Comparison of ENCODE assay signal across 1 cellular context in the genomic region with DNA sequence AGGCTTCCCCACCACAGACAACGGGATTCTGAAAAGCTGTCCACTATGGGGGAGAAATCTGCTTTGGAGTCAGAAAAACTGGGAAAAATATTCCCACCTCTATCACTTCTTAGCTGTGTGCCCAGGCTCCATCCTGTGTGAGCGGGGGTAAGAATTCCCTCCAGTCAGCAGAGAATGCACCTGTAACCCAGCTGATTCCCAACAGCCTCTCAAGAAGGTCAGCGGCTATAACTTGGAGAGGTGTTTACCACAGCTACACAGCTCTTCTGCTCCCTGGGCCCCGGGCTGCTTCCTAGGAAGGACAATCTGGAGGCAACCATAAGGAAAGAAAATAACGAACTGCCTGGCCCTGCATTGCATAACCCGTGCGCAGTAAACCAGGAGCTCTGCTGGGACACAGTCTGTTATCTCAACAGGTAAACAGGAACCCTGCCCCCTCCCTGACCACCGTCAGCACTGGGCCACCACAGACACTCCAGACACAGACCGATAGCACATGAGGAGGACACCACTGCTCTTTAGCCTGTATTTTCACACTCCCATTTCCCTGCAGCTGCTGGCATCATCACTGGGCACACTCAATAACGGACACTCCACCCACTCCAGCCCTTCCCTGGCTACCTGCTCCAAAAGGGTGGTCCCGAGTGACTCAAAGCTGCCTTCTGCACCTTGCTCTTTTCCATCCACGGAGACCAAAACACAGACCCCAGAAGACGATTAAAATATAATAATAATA.
TF ChIP-seq lines count a peak whose summit lies in the region.

No MANE protein-coding gene starts in this region.

TF ChIP-seq in HepG2, 621 proteins besides CTCF, POLR2A, EP300 and RAD21 (continued from another document and continues in another):
- TF ChIP-seq, protein P1, sequence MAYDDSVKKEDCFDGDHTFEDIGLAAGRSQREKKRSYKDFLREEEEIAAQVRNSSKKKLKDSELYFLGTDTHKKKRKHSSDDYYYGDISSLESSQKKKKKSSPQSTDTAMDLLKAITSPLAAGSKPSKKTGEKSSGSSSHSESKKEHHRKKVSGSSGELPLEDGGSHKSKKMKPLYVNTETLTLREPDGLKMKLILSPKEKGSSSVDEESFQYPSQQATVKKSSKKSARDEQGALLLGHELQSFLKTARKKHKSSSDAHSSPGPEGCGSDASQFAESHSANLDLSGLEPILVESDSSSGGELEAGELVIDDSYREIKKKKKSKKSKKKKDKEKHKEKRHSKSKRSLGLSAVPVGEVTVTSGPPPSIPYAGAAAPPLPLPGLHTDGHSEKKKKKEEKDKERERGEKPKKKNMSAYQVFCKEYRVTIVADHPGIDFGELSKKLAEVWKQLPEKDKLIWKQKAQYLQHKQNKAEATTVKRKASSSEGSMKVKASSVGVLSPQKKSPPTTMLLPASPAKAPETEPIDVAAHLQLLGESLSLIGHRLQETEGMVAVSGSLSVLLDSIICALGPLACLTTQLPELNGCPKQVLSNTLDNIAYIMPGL (CRISPR knock-in tag; IDR thresholded peaks at IDR 0.05; ENCODE audit: borderline replicate concordance in 1 of 2, low read depth in 1 of 2) = peak; percentile 32 to 82; a peak in 3 of 4 replicates
- TF ChIP-seq, protein P2, sequence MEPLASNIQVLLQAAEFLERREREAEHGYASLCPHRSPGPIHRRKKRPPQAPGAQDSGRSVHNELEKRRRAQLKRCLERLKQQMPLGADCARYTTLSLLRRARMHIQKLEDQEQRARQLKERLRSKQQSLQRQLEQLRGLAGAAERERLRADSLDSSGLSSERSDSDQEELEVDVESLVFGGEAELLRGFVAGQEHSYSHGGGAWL (CRISPR knock-in tag; IDR thresholded peaks at IDR 0.05) = peak; percentile 47; the same call in 1 of the 2 replicates
- TF ChIP-seq SMAD9 (CRISPR knock-in tag; IDR thresholded peaks at IDR 0.05) (0 out of 2 replicates have a peak, but pooled peaks have one; percentile 25), PRMT3 (CRISPR knock-in tag; IDR thresholded peaks at IDR 0.05; ENCODE audit: borderline replicate concordance, low read depth) (no peak), KDM5B (CRISPR knock-in tag; IDR thresholded peaks at IDR 0.05; ENCODE audit: borderline replicate concordance) (peak; percentile 31; the same call in 1 of the 2 replicates), RARA (CRISPR knock-in tag; IDR thresholded peaks at IDR 0.05) (peak; percentile 95), GATA4 (IDR thresholded peaks at IDR 0.05; ENCODE audit: borderline replicate concordance, low read depth) (peak; percentile 86), ZNF883 (CRISPR knock-in tag; IDR thresholded peaks at IDR 0.05; ENCODE audit: not compliant biosample characterization) (no peak), HNRNPK (IDR thresholded peaks at IDR 0.05; ENCODE audit: low read depth, low read length, poor library complexity, severe bottlenecking) (no peak), SIN3A (IDR thresholded peaks at IDR 0.05; ENCODE audit: borderline replicate concordance, low read depth, low read length) (peak; percentile 88; the same call in 1 of the 2 replicates), NR2F1 (CRISPR knock-in tag; IDR thresholded peaks at IDR 0.05) (0 out of 4 replicates have a peak, but pooled peaks of 1 of the 2 experiments have one; percentile 51), ATM (IDR thresholded peaks at IDR 0.05; ENCODE audit: borderline replicate concordance) (no peak), NFE2L1 (CRISPR knock-in tag; IDR thresholded peaks at IDR 0.05; ENCODE audit: borderline replicate concordance) (no peak), RFXAP (CRISPR knock-in tag; IDR thresholded peaks at IDR 0.05; ENCODE audit: borderline replicate concordance) (0 out of 2 replicates have a peak, but pooled peaks have one; percentile 41), ELF3 (CRISPR knock-in tag; IDR thresholded peaks at IDR 0.05) (peak; percentile 95), KAT2B (IDR thresholded peaks at IDR 0.05; ENCODE audit: borderline replicate concordance, low read depth, low read length) (no peak), HNF4G (IDR thresholded peaks at IDR 0.05; ENCODE audit: borderline replicate concordance, low read depth, low read length) (peak; percentile 81; the same call in 1 of the 2 replicates), HNF4G (CRISPR knock-in tag; IDR thresholded peaks at IDR 0.05; ENCODE audit: borderline replicate concordance, low read depth) (peak; percentile 58; the same call in 1 of the 2 replicates), ZNF605 (CRISPR knock-in tag; IDR thresholded peaks at IDR 0.05) (peak; percentile 74; the same call in 1 of the 2 replicates), KLF16 (CRISPR knock-in tag; IDR thresholded peaks at IDR 0.05) (peak in 1 of 2 experiments; percentile 72; a peak in 1 of 4 replicates), HCFC1 (IDR thresholded peaks at IDR 0.05; ENCODE audit: low read depth, low read length) (no peak), SALL2 (CRISPR knock-in tag; IDR thresholded peaks at IDR 0.05) (0 out of 2 replicates have a peak, but pooled peaks have one; percentile 36), ZMYM3 (CRISPR knock-in tag; IDR thresholded peaks at IDR 0.05) (peak; percentile 67; the same call in 1 of the 2 replicates), RFXANK (CRISPR knock-in tag; IDR thresholded peaks at IDR 0.05) (no peak), GTF2F1 (IDR thresholded peaks at IDR 0.05; ENCODE audit: low read length) (no peak; the same call in 1 of the 2 replicates), MBD4 (IDR thresholded peaks at IDR 0.05; ENCODE audit: borderline replicate concordance, low read length) (no peak), ZNF782 (CRISPR knock-in tag; IDR thresholded peaks at IDR 0.05; ENCODE audit: borderline replicate concordance) (no peak), ZNF431 (CRISPR knock-in tag; IDR thresholded peaks at IDR 0.05; ENCODE audit: borderline replicate concordance, low read depth) (peak; percentile 67; the same call in 1 of the 2 replicates), TBL1XR1 (IDR thresholded peaks at IDR 0.05; ENCODE audit: borderline replicate concordance, low read length, partially characterized antibody) (peak; percentile 85), KAT8 (CRISPR knock-in tag; IDR thresholded peaks at IDR 0.05) (peak; percentile 76; the same call in 1 of the 2 replicates), ZSCAN12 (CRISPR knock-in tag; IDR thresholded peaks at IDR 0.05) (0 out of 2 replicates have a peak, but pooled peaks have one; percentile 52), BCL6 (CRISPR knock-in tag; IDR thresholded peaks at IDR 0.05) (peak; percentile 92), HOXA9 (CRISPR knock-in tag; IDR thresholded peaks at IDR 0.05; ENCODE audit: borderline replicate concordance) (no peak; the same call in 1 of the 2 replicates), SCMH1 (CRISPR knock-in tag; IDR thresholded peaks at IDR 0.05; ENCODE audit: borderline replicate concordance) (no peak), ZNF569 (CRISPR knock-in tag; IDR thresholded peaks at IDR 0.05; ENCODE audit: borderline replicate concordance) (no peak), BRD4 (CRISPR knock-in tag; IDR thresholded peaks at IDR 0.05) (0 out of 2 replicates have a peak, but pooled peaks have one; percentile 29), SIN3B (IDR thresholded peaks at IDR 0.05; ENCODE audit: low read length) (no peak), ZNF224 (CRISPR knock-in tag; IDR thresholded peaks at IDR 0.05) (0 out of 2 replicates have a peak, but pooled peaks have one; percentile 68), ZZZ3 (CRISPR knock-in tag; IDR thresholded peaks at IDR 0.05; ENCODE audit: borderline replicate concordance) (no peak), SRY (CRISPR knock-in tag; IDR thresholded peaks at IDR 0.05) (no peak; the same call in 1 of the 2 replicates), SAFB2 (CRISPR knock-in tag; IDR thresholded peaks at IDR 0.05; ENCODE audit: borderline replicate concordance, low read depth) (peak; percentile 83; the same call in 1 of the 2 replicates), ZNF33A (CRISPR knock-in tag; IDR thresholded peaks at IDR 0.05; ENCODE audit: borderline replicate concordance) (0 out of 2 replicates have a peak, but pooled peaks have one; percentile 77)
- TF ChIP-seq, protein P3, sequence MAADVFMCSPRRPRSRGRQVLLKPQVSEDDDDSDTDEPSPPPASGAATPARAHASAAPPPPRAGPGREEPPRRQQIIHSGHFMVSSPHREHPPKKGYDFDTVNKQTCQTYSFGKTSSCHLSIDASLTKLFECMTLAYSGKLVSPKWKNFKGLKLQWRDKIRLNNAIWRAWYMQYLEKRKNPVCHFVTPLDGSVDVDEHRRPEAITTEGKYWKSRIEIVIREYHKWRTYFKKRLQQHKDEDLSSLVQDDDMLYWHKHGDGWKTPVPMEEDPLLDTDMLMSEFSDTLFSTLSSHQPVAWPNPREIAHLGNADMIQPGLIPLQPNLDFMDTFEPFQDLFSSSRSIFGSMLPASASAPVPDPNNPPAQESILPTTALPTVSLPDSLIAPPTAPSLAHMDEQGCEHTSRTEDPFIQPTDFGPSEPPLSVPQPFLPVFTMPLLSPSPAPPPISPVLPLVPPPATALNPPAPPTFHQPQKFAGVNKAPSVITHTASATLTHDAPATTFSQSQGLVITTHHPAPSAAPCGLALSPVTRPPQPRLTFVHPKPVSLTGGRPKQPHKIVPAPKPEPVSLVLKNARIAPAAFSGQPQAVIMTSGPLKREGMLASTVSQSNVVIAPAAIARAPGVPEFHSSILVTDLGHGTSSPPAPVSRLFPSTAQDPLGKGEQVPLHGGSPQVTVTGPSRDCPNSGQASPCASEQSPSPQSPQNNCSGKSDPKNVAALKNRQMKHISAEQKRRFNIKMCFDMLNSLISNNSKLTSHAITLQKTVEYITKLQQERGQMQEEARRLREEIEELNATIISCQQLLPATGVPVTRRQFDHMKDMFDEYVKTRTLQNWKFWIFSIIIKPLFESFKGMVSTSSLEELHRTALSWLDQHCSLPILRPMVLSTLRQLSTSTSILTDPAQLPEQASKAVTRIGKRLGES (CRISPR knock-in tag; IDR thresholded peaks at IDR 0.05; ENCODE audit: borderline replicate concordance) = no peak
- TF ChIP-seq, protein P4, sequence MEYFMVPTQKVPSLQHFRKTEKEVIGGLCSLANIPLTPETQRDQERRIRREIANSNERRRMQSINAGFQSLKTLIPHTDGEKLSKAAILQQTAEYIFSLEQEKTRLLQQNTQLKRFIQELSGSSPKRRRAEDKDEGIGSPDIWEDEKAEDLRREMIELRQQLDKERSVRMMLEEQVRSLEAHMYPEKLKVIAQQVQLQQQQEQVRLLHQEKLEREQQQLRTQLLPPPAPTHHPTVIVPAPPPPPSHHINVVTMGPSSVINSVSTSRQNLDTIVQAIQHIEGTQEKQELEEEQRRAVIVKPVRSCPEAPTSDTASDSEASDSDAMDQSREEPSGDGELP (IDR thresholded peaks at IDR 0.05; ENCODE audit: borderline replicate concordance, low read depth) = peak; percentile 70
- TF ChIP-seq, protein P5, sequence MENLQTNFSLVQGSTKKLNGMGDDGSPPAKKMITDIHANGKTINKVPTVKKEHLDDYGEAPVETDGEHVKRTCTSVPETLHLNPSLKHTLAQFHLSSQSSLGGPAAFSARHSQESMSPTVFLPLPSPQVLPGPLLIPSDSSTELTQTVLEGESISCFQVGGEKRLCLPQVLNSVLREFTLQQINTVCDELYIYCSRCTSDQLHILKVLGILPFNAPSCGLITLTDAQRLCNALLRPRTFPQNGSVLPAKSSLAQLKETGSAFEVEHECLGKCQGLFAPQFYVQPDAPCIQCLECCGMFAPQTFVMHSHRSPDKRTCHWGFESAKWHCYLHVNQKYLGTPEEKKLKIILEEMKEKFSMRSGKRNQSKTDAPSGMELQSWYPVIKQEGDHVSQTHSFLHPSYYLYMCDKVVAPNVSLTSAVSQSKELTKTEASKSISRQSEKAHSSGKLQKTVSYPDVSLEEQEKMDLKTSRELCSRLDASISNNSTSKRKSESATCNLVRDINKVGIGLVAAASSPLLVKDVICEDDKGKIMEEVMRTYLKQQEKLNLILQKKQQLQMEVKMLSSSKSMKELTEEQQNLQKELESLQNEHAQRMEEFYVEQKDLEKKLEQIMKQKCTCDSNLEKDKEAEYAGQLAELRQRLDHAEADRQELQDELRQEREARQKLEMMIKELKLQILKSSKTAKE (CRISPR knock-in tag; IDR thresholded peaks at IDR 0.05; ENCODE audit: borderline replicate concordance) = peak; percentile 98
- TF ChIP-seq, protein P6, sequence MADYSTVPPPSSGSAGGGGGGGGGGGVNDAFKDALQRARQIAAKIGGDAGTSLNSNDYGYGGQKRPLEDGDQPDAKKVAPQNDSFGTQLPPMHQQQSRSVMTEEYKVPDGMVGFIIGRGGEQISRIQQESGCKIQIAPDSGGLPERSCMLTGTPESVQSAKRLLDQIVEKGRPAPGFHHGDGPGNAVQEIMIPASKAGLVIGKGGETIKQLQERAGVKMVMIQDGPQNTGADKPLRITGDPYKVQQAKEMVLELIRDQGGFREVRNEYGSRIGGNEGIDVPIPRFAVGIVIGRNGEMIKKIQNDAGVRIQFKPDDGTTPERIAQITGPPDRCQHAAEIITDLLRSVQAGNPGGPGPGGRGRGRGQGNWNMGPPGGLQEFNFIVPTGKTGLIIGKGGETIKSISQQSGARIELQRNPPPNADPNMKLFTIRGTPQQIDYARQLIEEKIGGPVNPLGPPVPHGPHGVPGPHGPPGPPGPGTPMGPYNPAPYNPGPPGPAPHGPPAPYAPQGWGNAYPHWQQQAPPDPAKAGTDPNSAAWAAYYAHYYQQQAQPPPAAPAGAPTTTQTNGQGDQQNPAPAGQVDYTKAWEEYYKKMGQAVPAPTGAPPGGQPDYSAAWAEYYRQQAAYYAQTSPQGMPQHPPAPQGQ (CRISPR knock-in tag; IDR thresholded peaks at IDR 0.05; ENCODE audit: borderline replicate concordance) = peak; percentile 57; the same call in 1 of the 2 replicates
- TF ChIP-seq, protein P7, sequence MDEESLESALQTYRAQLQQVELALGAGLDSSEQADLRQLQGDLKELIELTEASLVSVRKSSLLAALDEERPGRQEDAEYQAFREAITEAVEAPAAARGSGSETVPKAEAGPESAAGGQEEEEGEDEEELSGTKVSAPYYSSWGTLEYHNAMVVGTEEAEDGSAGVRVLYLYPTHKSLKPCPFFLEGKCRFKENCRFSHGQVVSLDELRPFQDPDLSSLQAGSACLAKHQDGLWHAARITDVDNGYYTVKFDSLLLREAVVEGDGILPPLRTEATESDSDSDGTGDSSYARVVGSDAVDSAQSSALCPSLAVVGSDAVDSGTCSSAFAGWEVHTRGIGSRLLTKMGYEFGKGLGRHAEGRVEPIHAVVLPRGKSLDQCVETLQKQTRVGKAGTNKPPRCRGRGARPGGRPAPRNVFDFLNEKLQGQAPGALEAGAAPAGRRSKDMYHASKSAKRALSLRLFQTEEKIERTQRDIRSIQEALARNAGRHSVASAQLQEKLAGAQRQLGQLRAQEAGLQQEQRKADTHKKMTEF (CRISPR knock-in tag; IDR thresholded peaks at IDR 0.05) = peak; percentile 88
- TF ChIP-seq, protein P8, sequence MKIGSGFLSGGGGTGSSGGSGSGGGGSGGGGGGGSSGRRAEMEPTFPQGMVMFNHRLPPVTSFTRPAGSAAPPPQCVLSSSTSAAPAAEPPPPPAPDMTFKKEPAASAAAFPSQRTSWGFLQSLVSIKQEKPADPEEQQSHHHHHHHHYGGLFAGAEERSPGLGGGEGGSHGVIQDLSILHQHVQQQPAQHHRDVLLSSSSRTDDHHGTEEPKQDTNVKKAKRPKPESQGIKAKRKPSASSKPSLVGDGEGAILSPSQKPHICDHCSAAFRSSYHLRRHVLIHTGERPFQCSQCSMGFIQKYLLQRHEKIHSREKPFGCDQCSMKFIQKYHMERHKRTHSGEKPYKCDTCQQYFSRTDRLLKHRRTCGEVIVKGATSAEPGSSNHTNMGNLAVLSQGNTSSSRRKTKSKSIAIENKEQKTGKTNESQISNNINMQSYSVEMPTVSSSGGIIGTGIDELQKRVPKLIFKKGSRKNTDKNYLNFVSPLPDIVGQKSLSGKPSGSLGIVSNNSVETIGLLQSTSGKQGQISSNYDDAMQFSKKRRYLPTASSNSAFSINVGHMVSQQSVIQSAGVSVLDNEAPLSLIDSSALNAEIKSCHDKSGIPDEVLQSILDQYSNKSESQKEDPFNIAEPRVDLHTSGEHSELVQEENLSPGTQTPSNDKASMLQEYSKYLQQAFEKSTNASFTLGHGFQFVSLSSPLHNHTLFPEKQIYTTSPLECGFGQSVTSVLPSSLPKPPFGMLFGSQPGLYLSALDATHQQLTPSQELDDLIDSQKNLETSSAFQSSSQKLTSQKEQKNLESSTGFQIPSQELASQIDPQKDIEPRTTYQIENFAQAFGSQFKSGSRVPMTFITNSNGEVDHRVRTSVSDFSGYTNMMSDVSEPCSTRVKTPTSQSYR (CRISPR knock-in tag; IDR thresholded peaks at IDR 0.05; ENCODE audit: borderline replicate concordance) = peak; percentile 98
